ENCODE assay signal across 8 cellular contexts in genomic region chr15:90232941-90233700, GRCh38. TPM values are rescaled to one million over a fixed set of nuclear protein-coding genes. Genes with fewer than 3 reads are reported as not detected.
A peak's percentile ranks its signal among the peaks of the same experiment; 100 is the strongest.
DNase-seq lines count a peak whose midpoint lies in the region; ATAC-seq and TF ChIP-seq lines count a peak whose summit lies in the region.

No MANE protein-coding gene starts in this region.

- WGBS in psoas muscle, 3 donors: 4 to 7% (median 7%) methylated on average over 28 to 30 of the region's 30 CpGs

- CTCF ChIA-PET in activated naive CD4-positive, alpha-beta T cell treated with anti-CD3 and anti-CD28 coated beads, Interleukin-2, amount 10 ng/mL, durations not matched to agents 7 days and 5 days (lab: Charles Lee): interaction anchor here (0.9 to 2.5 kb wide), 11 partner anchors 11 to 700 kb away, joined by 3 to 8 read pairs (median 3); partner anchors contain the start of genes NGRN, SEMA4B and TTLL13

- H3K36me3 Mint-ChIP-seq in activated naive CD4-positive, alpha-beta T cell treated with anti-CD3 and anti-CD28 coated beads, Interleukin-2, amount 10 ng/mL, durations not matched to agents 7 days and 5 days: peaks cover 30% of the 10 kb centered on the region

- TF ChIP-seq CTCF in cardiac muscle cell (IDR thresholded peaks at IDR 0.05; ENCODE audit: low read depth, low read length): peak; percentile 42
- TF ChIP-seq CTCF in psoas muscle (IDR thresholded peaks at IDR 0.05): peak; percentile 45

- no peaks in the 10 kb centered on the region for H3K27me3 ChIP-seq in cardiac muscle cell
- no peaks in the 10 kb centered on the region for H3K27me3 ChIP-seq in psoas muscle (ENCODE audit: insufficient read depth in 3 of 3, low read length in 2 of 3)

- H3K9me3 ChIP-seq in cardiac muscle cell (ENCODE audit: low read depth): no peaks in the 10 kb centered on the region
- no peaks in the 10 kb centered on the region for H3K9me3 ChIP-seq in psoas muscle

- intact Hi-C loops in psoas muscle (cut with DNase I): no loop called here

- H3K4me1 Mint-ChIP-seq in activated naive CD4-positive, alpha-beta T cell treated with anti-CD3 and anti-CD28 coated beads, Interleukin-2, amount 10 ng/mL, durations not matched to agents 7 days and 5 days: peaks cover 61% of the 10 kb centered on the region

- H3K4me3 ChIP-seq in cardiac muscle cell: peak overlapping the region; percentile 65
- peak overlapping the region; percentile 86 for H3K4me3 ChIP-seq in psoas muscle

- peak overlapping the region; percentile 92 for H3K27ac Mint-ChIP-seq in activated naive CD4-positive, alpha-beta T cell treated with anti-CD3 and anti-CD28 coated beads, Interleukin-2, amount 10 ng/mL, durations not matched to agents 7 days and 5 days

- DNase-seq in AML-193 (lab: John Stamatoyannopoulos, UW) (peak; percentile 44 to 48), RPMI7951 (ENCODE audit: low read depth) (peak; percentile 65), cardiac muscle cell (ENCODE audit: low read depth in 1 of 2, low spot score in 1 of 2) (peak; percentile 42 to 73), psoas muscle (peak; percentile 66 to 75), NCI-H1048 (lab: John Stamatoyannopoulos, UW) (no peak)
- DNase-seq in activated naive CD4-positive, alpha-beta T cell treated with anti-CD3 and anti-CD28 coated beads, Interleukin-2, amount 10 ng/mL, durations not matched to agents 7 days and 5 days: peak; percentile 74

- peak; percentile 30 for ATAC-seq in GM18873 (IDR thresholded peaks at IDR 0.05; ENCODE audit: low FRiP score, unreplicated experiment)
- ATAC-seq in HG03139 (IDR thresholded peaks at IDR 0.05; ENCODE audit: unreplicated experiment): peak; percentile 36
- ATAC-seq in psoas muscle: peak; percentile 60 to 66 (median 64)

- peak overlapping the region; percentile 57 for H3K27ac ChIP-seq in cardiac muscle cell
- peak overlapping the region; percentile 94 for H3K27ac ChIP-seq in psoas muscle

- H3K4me1 ChIP-seq in cardiac muscle cell (ENCODE audit: low read depth) (peaks cover 6% of the 10 kb centered on the region), psoas muscle (peaks cover 39% of the 10 kb centered on the region)

- H3K27me3 Mint-ChIP-seq in activated naive CD4-positive, alpha-beta T cell treated with anti-CD3 and anti-CD28 coated beads, Interleukin-2, amount 10 ng/mL, durations not matched to agents 7 days and 5 days: no peaks in the 10 kb centered on the region

- H3K36me3 ChIP-seq in cardiac muscle cell (peaks cover 8% of the 10 kb centered on the region), psoas muscle (ENCODE audit: insufficient read depth in 1 of 2, low read depth in 1 of 2) (peaks cover 4 to 57% of the 10 kb centered on the region in 2 donors)

- H3K4me3 Mint-ChIP-seq in activated naive CD4-positive, alpha-beta T cell treated with anti-CD3 and anti-CD28 coated beads, Interleukin-2, amount 10 ng/mL, durations not matched to agents 7 days and 5 days: peak overlapping the region; percentile 88

- H3K9me3 Mint-ChIP-seq in activated naive CD4-positive, alpha-beta T cell treated with anti-CD3 and anti-CD28 coated beads, Interleukin-2, amount 10 ng/mL, durations not matched to agents 7 days and 5 days: no peaks in the 10 kb centered on the region

RNA-seq across cellular contexts. Expression of gene CIB1, which starts 0.6 kb away (rescaled TPM):
- total RNA-seq in RPMI7951 (2014; rRNA removed; shearing (Covaris generic)): 86.9 and 92.3 TPM in 2 replicates
- total RNA-seq in cardiac muscle cell (18.1 and 30.8 TPM in 2 replicates), psoas muscle (10 to 100 TPM; 45.7 to 58.1 (median 56.6) TPM)
- polyA plus RNA-seq in cardiac muscle cell (71.9 and 91.6 TPM in 2 replicates), psoas muscle (100 to 1,000 TPM in 1 of 3 donors, 10 to 100 TPM in 2; 72.0 to 154 (median 96.5) TPM)

RNA-seq across cellular contexts. Expression of gene GDPGP1, which starts 0.9 kb away (rescaled TPM):
- 4.3 and 5.9 TPM in 2 replicates for total RNA-seq in RPMI7951 (2014; rRNA removed; shearing (Covaris generic))
- 9.1 and 16.2 TPM in 2 replicates for total RNA-seq in cardiac muscle cell
- 1.3 and 1.9 TPM in 2 replicates for polyA plus RNA-seq in cardiac muscle cell
- total RNA-seq in psoas muscle: 1 to 10 TPM; 1.3 to 4.5 (median 2.6) TPM
- polyA plus RNA-seq in psoas muscle: 1 to 10 TPM in 2 of 3 donors, under 1 TPM in 1; 0.96 to 5.9 (median 3.1) TPM

RNA-seq across cellular contexts. Expression of gene TTLL13, which starts 16.2 kb away (rescaled TPM):
- total RNA-seq in RPMI7951 (2014; rRNA removed; shearing (Covaris generic)): not detected in 2 replicates
- 0.21 TPM in 2 replicates for total RNA-seq in cardiac muscle cell
- 0.39 TPM in 1 of 2 replicates, not detected in the other for polyA plus RNA-seq in cardiac muscle cell
- total RNA-seq in psoas muscle: under 1 TPM in 2 of 4 donors, not detected in 2; 0.08 to 0.69 TPM
- under 1 TPM; 0.03 to 0.13 (median 0.05) TPM for polyA plus RNA-seq in psoas muscle

RNA-seq across cellular contexts. Expression of gene SEMA4B, which starts 32.0 kb away (rescaled TPM):
- 18.1 and 20.9 TPM in 2 replicates for total RNA-seq in RPMI7951 (2014; rRNA removed; shearing (Covaris generic))
- total RNA-seq in cardiac muscle cell: 38.0 and 39.3 TPM in 2 replicates
- 43.1 and 44.9 TPM in 2 replicates for polyA plus RNA-seq in cardiac muscle cell
- 10 to 100 TPM in 1 of 4 donors, 1 to 10 TPM in 3; 4.4 to 10.8 (median 4.5) TPM for total RNA-seq in psoas muscle
- 1 to 10 TPM; 1.4 to 3.3 (median 1.8) TPM for polyA plus RNA-seq in psoas muscle

RNA-seq across cellular contexts. Expression of gene NGRN, which starts 32.4 kb away (rescaled TPM):
- 80.3 and 83.4 TPM in 2 replicates for total RNA-seq in RPMI7951 (2014; rRNA removed; shearing (Covaris generic))
- total RNA-seq in cardiac muscle cell (157 and 225 TPM in 2 replicates), psoas muscle (100 to 1,000 TPM; 188 to 219 (median 200) TPM)
- polyA plus RNA-seq in cardiac muscle cell (158 and 167 TPM in 2 replicates), psoas muscle (100 to 1,000 TPM; 212 to 298 (median 221) TPM)
